33 cellular contexts compared by ENCODE assay signal in genomic region chr10:72667207-72667864, GRCh38.
"Had no signal": no experiment of that assay in that cellular context is flagged by ENCODE, and none has a peak within 500 bp of the region (broad histone marks: within the 10 kb centered on the region; RNA-seq: fewer than 3 reads in every experiment).

No MANE protein-coding gene starts in this region.

- ATAC-seq: activated CD4-positive, alpha-beta T cell treated with anti-CD3 and anti-CD28 coated beads for 36 hours; activated CD8-positive, alpha-beta memory T cell treated with anti-CD3 and anti-CD28 coated beads, Interleukin-2, amount 10 ng/mL, durations not matched to agents 7 days and 5 days; activated CD8-positive, alpha-beta T cell treated with anti-CD3 and anti-CD28 coated beads, Interleukin-2, amount 10 ng/mL, durations not matched to agents 7 days and 5 days; activated naive CD8-positive, alpha-beta T cell treated with anti-CD3 and anti-CD28 coated beads, Interleukin-2, amount 50 U/mL, for 24 hours; body of pancreas; heart left ventricle had no signal

- H3K4me3 Mint-ChIP-seq: activated CD4-positive, alpha-beta memory T cell treated with anti-CD3 and anti-CD28 coated beads for 36 hours; activated CD4-positive, alpha-beta T cell treated with anti-CD3 and anti-CD28 coated beads for 36 hours; activated CD4-positive, alpha-beta T cell treated with anti-CD3 and anti-CD28 coated beads, Interleukin-2, amount 10 ng/mL, durations not matched to agents 24 days and 14 days; activated CD8-positive, alpha-beta memory T cell treated with anti-CD3 and anti-CD28 coated beads, Interleukin-2, amount 10 ng/mL, durations not matched to agents 7 days and 5 days; activated CD8-positive, alpha-beta T cell treated with anti-CD3 and anti-CD28 coated beads, Interleukin-2, amount 10 ng/mL, durations not matched to agents 7 days and 5 days; activated naive CD4-positive, alpha-beta T cell treated with anti-CD3 and anti-CD28 coated beads for 36 hours; activated naive CD4-positive, alpha-beta T cell treated with anti-CD3 and anti-CD28 coated beads, Interleukin-2, amount 50 U/mL, for 24 hours; activated naive CD8-positive, alpha-beta T cell treated with anti-CD3 and anti-CD28 coated beads for 36 hours; activated naive CD8-positive, alpha-beta T cell treated with anti-CD3 and anti-CD28 coated beads, Interleukin-2, amount 50 U/mL, for 24 hours; activated T-helper 1 cell treated with anti-CD3 and anti-CD28 coated beads, Interleukin-12 subunit alpha, Interleukin-12 subunit beta, Interleukin-2, Interleukin-4 antibody, amounts not matched to agents 30 ng/mL and 10 ng/mL and 1 ng/mL, durations not matched to agents 14 hours and 24 hours and 36 hours; dendritic cell treated with granulocyte-macrophage colony-stimulating factor and Interleukin-4, amounts not matched to agents 40 ng/mL and 50 ng/mL, for 4 days; endodermal cell had no signal

- H3K27ac Mint-ChIP-seq: activated CD4-positive, alpha-beta memory T cell treated with anti-CD3 and anti-CD28 coated beads for 36 hours; activated CD4-positive, alpha-beta T cell treated with anti-CD3 and anti-CD28 coated beads for 36 hours; activated CD4-positive, alpha-beta T cell treated with anti-CD3 and anti-CD28 coated beads, Interleukin-2, amount 10 ng/mL, durations not matched to agents 24 days and 14 days; activated CD8-positive, alpha-beta memory T cell treated with anti-CD3 and anti-CD28 coated beads, Interleukin-2, amount 10 ng/mL, durations not matched to agents 7 days and 5 days; activated CD8-positive, alpha-beta T cell treated with anti-CD3 and anti-CD28 coated beads, Interleukin-2, amount 10 ng/mL, durations not matched to agents 7 days and 5 days; activated naive CD4-positive, alpha-beta T cell treated with anti-CD3 and anti-CD28 coated beads for 36 hours; activated naive CD4-positive, alpha-beta T cell treated with anti-CD3 and anti-CD28 coated beads, Interleukin-2, amount 50 U/mL, for 24 hours; activated naive CD8-positive, alpha-beta T cell treated with anti-CD3 and anti-CD28 coated beads for 36 hours; activated naive CD8-positive, alpha-beta T cell treated with anti-CD3 and anti-CD28 coated beads, Interleukin-2, amount 50 U/mL, for 24 hours; activated T-helper 1 cell treated with anti-CD3 and anti-CD28 coated beads, Interleukin-12 subunit alpha, Interleukin-12 subunit beta, Interleukin-2, Interleukin-4 antibody, amounts not matched to agents 30 ng/mL and 10 ng/mL and 1 ng/mL, durations not matched to agents 14 hours and 24 hours and 36 hours; activated T-helper 2 cell treated with anti-CD3 and anti-CD28 coated beads, Interferon-gamma antibody, Interleukin-2, Interleukin-4, amounts not matched to agents 10 μg/mL and 5 μg/mL and 100 μg/mL, durations not matched to agents 14 hours and 24 hours and 36 hours; dendritic cell treated with granulocyte-macrophage colony-stimulating factor and Interleukin-4, amounts not matched to agents 40 ng/mL and 50 ng/mL, for 4 days; endodermal cell had no signal

- H3K4me3 ChIP-seq: adrenal gland, body of pancreas, cardiac muscle cell, coronary artery, dorsolateral prefrontal cortex, esophagus squamous epithelium, heart left ventricle had no signal

- H3K36me3 Mint-ChIP-seq: activated CD4-positive, alpha-beta memory T cell treated with anti-CD3 and anti-CD28 coated beads for 36 hours; activated CD8-positive, alpha-beta memory T cell treated with anti-CD3 and anti-CD28 coated beads, Interleukin-2, amount 10 ng/mL, durations not matched to agents 7 days and 5 days; activated naive CD4-positive, alpha-beta T cell treated with anti-CD3 and anti-CD28 coated beads, Interleukin-2, amount 50 U/mL, for 24 hours; activated naive CD8-positive, alpha-beta T cell treated with anti-CD3 and anti-CD28 coated beads for 36 hours had no signal

- H3K9me3 Mint-ChIP-seq: activated CD4-positive, alpha-beta memory T cell treated with anti-CD3 and anti-CD28 coated beads for 36 hours; activated CD4-positive, alpha-beta T cell treated with anti-CD3 and anti-CD28 coated beads, Interleukin-2, amount 10 ng/mL, durations not matched to agents 24 days and 14 days; activated naive CD4-positive, alpha-beta T cell treated with anti-CD3 and anti-CD28 coated beads for 36 hours; activated naive CD4-positive, alpha-beta T cell treated with anti-CD3 and anti-CD28 coated beads, Interleukin-2, amount 50 U/mL, for 24 hours; activated naive CD8-positive, alpha-beta T cell treated with anti-CD3 and anti-CD28 coated beads for 36 hours; activated naive CD8-positive, alpha-beta T cell treated with anti-CD3 and anti-CD28 coated beads, Interleukin-2, amount 50 U/mL, for 24 hours; activated T-helper 1 cell treated with anti-CD3 and anti-CD28 coated beads, Interleukin-12 subunit alpha, Interleukin-12 subunit beta, Interleukin-2, Interleukin-4 antibody, amounts not matched to agents 30 ng/mL and 10 ng/mL and 1 ng/mL, durations not matched to agents 14 hours and 24 hours and 36 hours; activated T-helper 2 cell treated with anti-CD3 and anti-CD28 coated beads, Interferon-gamma antibody, Interleukin-2, Interleukin-4, amounts not matched to agents 10 μg/mL and 5 μg/mL and 100 μg/mL, durations not matched to agents 14 hours and 24 hours and 36 hours; dendritic cell treated with granulocyte-macrophage colony-stimulating factor and Interleukin-4, amounts not matched to agents 40 ng/mL and 50 ng/mL, for 4 days; endodermal cell had no signal

- FAIRE-seq: frontal cortex had no signal

- H3K9me3 ChIP-seq: adrenal gland, body of pancreas, esophagus squamous epithelium, heart left ventricle had no signal

- H3K27me3 Mint-ChIP-seq: activated CD4-positive, alpha-beta T cell treated with anti-CD3 and anti-CD28 coated beads for 36 hours; activated naive CD4-positive, alpha-beta T cell treated with anti-CD3 and anti-CD28 coated beads, Interleukin-2, amount 50 U/mL, for 24 hours had no signal

- H3K27ac ChIP-seq: adrenal gland, body of pancreas, cardiac muscle cell, coronary artery, dorsolateral prefrontal cortex, esophagus squamous epithelium, heart left ventricle had no signal

- H3K4me1 Mint-ChIP-seq: activated CD4-positive, alpha-beta T cell treated with anti-CD3 and anti-CD28 coated beads for 36 hours; activated CD4-positive, alpha-beta T cell treated with anti-CD3 and anti-CD28 coated beads, Interleukin-2, amount 10 ng/mL, durations not matched to agents 24 days and 14 days; activated CD8-positive, alpha-beta memory T cell treated with anti-CD3 and anti-CD28 coated beads, Interleukin-2, amount 10 ng/mL, durations not matched to agents 7 days and 5 days; activated naive CD4-positive, alpha-beta T cell treated with anti-CD3 and anti-CD28 coated beads, Interleukin-2, amount 50 U/mL, for 24 hours; activated naive CD8-positive, alpha-beta T cell treated with anti-CD3 and anti-CD28 coated beads for 36 hours; activated naive CD8-positive, alpha-beta T cell treated with anti-CD3 and anti-CD28 coated beads, Interleukin-2, amount 50 U/mL, for 24 hours; endodermal cell had no signal

- H3K27me3 ChIP-seq: adrenal gland, body of pancreas, cardiac muscle cell, dorsolateral prefrontal cortex, heart left ventricle had no signal

- H3K36me3 ChIP-seq: adrenal gland, cardiac muscle cell, esophagus squamous epithelium, heart left ventricle had no signal

- H3K4me1 ChIP-seq: adrenal gland, body of pancreas, heart left ventricle had no signal

- DNase-seq: activated CD4-positive, alpha-beta memory T cell treated with anti-CD3 and anti-CD28 coated beads for 36 hours; activated CD4-positive, alpha-beta T cell treated with anti-CD3 and anti-CD28 coated beads for 36 hours; activated CD4-positive, alpha-beta T cell treated with anti-CD3 and anti-CD28 coated beads, Interleukin-2, amount 10 ng/mL, durations not matched to agents 24 days and 14 days; activated CD4-positive, CD25-positive, alpha-beta regulatory T cell; activated CD4-positive, CD25-positive, alpha-beta regulatory T cell treated with anti-CD3 and anti-CD28 coated beads, Interleukin-2, amount 50 U/mL, for 72 hours; activated CD8-positive, alpha-beta memory T cell treated with anti-CD3 and anti-CD28 coated beads, Interleukin-2, amount 10 ng/mL, durations not matched to agents 7 days and 5 days; activated CD8-positive, alpha-beta memory T cell treated with anti-CD3 and anti-CD28 coated beads, Interleukin-2, amount 50 U/mL, for 4 hours; activated CD8-positive, alpha-beta T cell treated with anti-CD3 and anti-CD28 coated beads, Interleukin-2, amount 10 ng/mL, durations not matched to agents 7 days and 5 days; activated effector memory CD4-positive, alpha-beta T cell treated with anti-CD3 and anti-CD28 coated beads, Interleukin-2, amount 50 U/mL, for 16 hours; activated naive CD4-positive, alpha-beta T cell treated with anti-CD3 and anti-CD28 coated beads for 36 hours; activated naive CD8-positive, alpha-beta T cell treated with anti-CD3 and anti-CD28 coated beads for 36 hours; activated naive CD8-positive, alpha-beta T cell treated with anti-CD3 and anti-CD28 coated beads, Interleukin-2, amount 50 U/mL, for 24 hours; activated T-cell treated with anti-CD3 and anti-CD28 coated beads, Interleukin-2, amount 50 U/mL, for 1 hour; activated T-cell treated with anti-CD3 and anti-CD28 coated beads, Interleukin-2, amount 50 U/mL, for 48 hours; adrenal gland; amygdala; aorta; body of pancreas; central memory CD4-positive, alpha-beta T cell; cerebellar nuclear complex; dorsolateral prefrontal cortex; effector memory CD4-positive, alpha-beta T cell; endodermal cell; esophagus squamous epithelium; heart left ventricle; T-helper 2 cell had no signal
